ENCODE assay signal across 1 cellular context in the genomic region with DNA sequence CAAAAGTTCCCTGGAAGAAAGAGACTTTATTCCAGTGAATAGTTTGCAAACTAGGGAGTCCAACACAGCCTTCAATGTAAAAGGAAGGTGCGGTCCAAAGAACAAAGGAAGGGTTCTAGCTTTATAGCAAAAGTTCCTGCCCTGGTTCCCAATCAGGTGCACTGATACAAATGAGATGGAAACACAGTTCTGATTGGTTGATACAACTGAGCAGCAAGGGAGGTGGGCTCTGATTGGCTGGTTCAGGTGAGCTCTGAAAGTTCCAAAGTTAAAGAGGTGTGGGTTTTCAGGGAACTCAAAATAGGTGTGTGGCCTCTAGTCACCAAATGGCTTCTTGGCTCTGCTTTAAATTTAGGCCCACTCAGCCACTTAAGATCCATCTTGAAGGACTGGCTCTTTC.
TF ChIP-seq lines count a peak whose summit lies in the region.

No MANE protein-coding gene starts in this region.

TF ChIP-seq in K562, 482 proteins besides CTCF, POLR2A, EP300 and RAD21 (continued from another document):
- TF ChIP-seq, protein P1, sequence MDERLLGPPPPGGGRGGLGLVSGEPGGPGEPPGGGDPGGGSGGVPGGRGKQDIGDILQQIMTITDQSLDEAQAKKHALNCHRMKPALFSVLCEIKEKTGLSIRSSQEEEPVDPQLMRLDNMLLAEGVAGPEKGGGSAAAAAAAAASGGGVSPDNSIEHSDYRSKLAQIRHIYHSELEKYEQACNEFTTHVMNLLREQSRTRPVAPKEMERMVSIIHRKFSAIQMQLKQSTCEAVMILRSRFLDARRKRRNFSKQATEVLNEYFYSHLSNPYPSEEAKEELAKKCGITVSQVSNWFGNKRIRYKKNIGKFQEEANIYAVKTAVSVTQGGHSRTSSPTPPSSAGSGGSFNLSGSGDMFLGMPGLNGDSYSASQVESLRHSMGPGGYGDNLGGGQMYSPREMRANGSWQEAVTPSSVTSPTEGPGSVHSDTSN (CRISPR knock-in tag; IDR thresholded peaks at IDR 0.05; ENCODE audit: low read depth), result no peak
- TF ChIP-seq, protein P1 (tag; conservative IDR thresholded peaks at IDR 0.05; ENCODE audit: low read depth), result no peak
- TF ChIP-seq PHF20 (IDR thresholded peaks at IDR 0.05; ENCODE audit: partially characterized antibody) (no peak), FOXJ2 (tag; IDR thresholded peaks at IDR 0.05) (no peak), KDM2B (CRISPR knock-in tag; IDR thresholded peaks at IDR 0.05) (no peak), FOS (IDR thresholded peaks at IDR 0.05; ENCODE audit: extremely low read depth, insufficient read length) (peak; percentile 51), ZNF699 (CRISPR knock-in tag; IDR thresholded peaks at IDR 0.05; ENCODE audit: insufficient replicate concordance) (no peak), HNRNPLL (IDR thresholded peaks at IDR 0.05; ENCODE audit: low read depth, low read length, poor library complexity, severe bottlenecking) (no peak), ASH1L (IDR thresholded peaks at IDR 0.05; ENCODE audit: borderline replicate concordance, low read depth, partially characterized antibody) (peak; percentile 38), DIDO1 (tag; IDR thresholded peaks at IDR 0.05; ENCODE audit: low read depth) (no peak), NFYB (IDR thresholded peaks at IDR 0.05; ENCODE audit: extremely low read depth, insufficient read length) (peak; percentile 41), XRCC4 (IDR thresholded peaks at IDR 0.05; ENCODE audit: extremely low read depth, insufficient read depth, insufficient read length) (no peak), MAFF (IDR thresholded peaks at IDR 0.05; ENCODE audit: low read length) (no peak), IRF2 (CRISPR knock-in tag; IDR thresholded peaks at IDR 0.05) (no peak), ZNF232 (CRISPR knock-in tag; IDR thresholded peaks at IDR 0.05) (no peak), ZNF668 (CRISPR knock-in tag; IDR thresholded peaks at IDR 0.05) (no peak), NCOA4 (IDR thresholded peaks at IDR 0.05; ENCODE audit: partially characterized antibody) (no peak)
- TF ChIP-seq, protein P2, sequence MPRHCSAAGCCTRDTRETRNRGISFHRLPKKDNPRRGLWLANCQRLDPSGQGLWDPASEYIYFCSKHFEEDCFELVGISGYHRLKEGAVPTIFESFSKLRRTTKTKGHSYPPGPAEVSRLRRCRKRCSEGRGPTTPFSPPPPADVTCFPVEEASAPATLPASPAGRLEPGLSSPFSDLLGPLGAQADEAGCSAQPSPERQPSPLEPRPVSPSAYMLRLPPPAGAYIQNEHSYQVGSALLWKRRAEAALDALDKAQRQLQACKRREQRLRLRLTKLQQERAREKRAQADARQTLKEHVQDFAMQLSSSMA (CRISPR knock-in tag; IDR thresholded peaks at IDR 0.05), result no peak
- TF ChIP-seq, protein P3, sequence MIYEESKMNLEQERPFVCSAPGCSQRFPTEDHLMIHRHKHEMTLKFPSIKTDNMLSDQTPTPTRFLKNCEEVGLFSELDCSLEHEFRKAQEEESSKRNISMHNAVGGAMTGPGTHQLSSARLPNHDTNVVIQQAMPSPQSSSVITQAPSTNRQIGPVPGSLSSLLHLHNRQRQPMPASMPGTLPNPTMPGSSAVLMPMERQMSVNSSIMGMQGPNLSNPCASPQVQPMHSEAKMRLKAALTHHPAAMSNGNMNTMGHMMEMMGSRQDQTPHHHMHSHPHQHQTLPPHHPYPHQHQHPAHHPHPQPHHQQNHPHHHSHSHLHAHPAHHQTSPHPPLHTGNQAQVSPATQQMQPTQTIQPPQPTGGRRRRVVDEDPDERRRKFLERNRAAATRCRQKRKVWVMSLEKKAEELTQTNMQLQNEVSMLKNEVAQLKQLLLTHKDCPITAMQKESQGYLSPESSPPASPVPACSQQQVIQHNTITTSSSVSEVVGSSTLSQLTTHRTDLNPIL (CRISPR knock-in tag; IDR thresholded peaks at IDR 0.05), result no peak
- TF ChIP-seq, protein P4, sequence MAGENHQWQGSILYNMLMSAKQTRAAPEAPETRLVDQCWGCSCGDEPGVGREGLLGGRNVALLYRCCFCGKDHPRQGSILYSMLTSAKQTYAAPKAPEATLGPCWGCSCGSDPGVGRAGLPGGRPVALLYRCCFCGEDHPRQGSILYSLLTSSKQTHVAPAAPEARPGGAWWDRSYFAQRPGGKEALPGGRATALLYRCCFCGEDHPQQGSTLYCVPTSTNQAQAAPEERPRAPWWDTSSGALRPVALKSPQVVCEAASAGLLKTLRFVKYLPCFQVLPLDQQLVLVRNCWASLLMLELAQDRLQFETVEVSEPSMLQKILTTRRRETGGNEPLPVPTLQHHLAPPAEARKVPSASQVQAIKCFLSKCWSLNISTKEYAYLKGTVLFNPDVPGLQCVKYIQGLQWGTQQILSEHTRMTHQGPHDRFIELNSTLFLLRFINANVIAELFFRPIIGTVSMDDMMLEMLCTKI (IDR thresholded peaks at IDR 0.05; ENCODE audit: partially characterized antibody), result no peak
- TF ChIP-seq, protein P5, sequence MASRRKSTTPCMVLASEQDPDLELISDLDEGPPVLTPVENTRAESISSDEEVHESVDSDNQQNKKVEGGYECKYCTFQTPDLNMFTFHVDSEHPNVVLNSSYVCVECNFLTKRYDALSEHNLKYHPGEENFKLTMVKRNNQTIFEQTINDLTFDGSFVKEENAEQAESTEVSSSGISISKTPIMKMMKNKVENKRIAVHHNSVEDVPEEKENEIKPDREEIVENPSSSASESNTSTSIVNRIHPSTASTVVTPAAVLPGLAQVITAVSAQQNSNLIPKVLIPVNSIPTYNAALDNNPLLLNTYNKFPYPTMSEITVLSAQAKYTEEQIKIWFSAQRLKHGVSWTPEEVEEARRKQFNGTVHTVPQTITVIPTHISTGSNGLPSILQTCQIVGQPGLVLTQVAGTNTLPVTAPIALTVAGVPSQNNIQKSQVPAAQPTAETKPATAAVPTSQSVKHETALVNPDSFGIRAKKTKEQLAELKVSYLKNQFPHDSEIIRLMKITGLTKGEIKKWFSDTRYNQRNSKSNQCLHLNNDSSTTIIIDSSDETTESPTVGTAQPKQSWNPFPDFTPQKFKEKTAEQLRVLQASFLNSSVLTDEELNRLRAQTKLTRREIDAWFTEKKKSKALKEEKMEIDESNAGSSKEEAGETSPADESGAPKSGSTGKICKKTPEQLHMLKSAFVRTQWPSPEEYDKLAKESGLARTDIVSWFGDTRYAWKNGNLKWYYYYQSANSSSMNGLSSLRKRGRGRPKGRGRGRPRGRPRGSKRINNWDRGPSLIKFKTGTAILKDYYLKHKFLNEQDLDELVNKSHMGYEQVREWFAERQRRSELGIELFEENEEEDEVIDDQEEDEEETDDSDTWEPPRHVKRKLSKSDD (conservative IDR thresholded peaks at IDR 0.05; ENCODE audit: low read length), result no peak
- TF ChIP-seq, protein P6, sequence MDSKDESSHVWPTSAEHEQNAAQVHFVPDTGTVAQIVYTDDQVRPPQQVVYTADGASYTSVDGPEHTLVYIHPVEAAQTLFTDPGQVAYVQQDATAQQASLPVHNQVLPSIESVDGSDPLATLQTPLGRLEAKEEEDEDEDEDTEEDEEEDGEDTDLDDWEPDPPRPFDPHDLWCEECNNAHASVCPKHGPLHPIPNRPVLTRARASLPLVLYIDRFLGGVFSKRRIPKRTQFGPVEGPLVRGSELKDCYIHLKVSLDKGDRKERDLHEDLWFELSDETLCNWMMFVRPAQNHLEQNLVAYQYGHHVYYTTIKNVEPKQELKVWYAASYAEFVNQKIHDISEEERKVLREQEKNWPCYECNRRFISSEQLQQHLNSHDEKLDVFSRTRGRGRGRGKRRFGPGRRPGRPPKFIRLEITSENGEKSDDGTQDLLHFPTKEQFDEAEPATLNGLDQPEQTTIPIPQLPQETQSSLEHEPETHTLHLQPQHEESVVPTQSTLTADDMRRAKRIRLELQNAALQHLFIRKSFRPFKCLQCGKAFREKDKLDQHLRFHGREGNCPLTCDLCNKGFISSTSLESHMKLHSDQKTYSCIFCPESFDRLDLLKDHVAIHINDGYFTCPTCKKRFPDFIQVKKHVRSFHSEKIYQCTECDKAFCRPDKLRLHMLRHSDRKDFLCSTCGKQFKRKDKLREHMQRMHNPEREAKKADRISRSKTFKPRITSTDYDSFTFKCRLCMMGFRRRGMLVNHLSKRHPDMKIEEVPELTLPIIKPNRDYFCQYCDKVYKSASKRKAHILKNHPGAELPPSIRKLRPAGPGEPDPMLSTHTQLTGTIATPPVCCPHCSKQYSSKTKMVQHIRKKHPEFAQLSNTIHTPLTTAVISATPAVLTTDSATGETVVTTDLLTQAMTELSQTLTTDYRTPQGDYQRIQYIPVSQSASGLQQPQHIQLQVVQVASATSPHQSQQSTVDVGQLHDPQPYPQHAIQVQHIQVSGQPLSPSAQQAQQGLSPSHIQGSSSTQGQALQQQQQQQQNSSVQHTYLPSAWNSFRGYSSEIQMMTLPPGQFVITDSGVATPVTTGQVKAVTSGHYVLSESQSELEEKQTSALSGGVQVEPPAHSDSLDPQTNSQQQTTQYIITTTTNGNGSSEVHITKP (IDR thresholded peaks at IDR 0.05; ENCODE audit: partially characterized antibody), result peak; percentile 69
